32 cellular contexts compared by ENCODE assay signal in the genomic region with DNA sequence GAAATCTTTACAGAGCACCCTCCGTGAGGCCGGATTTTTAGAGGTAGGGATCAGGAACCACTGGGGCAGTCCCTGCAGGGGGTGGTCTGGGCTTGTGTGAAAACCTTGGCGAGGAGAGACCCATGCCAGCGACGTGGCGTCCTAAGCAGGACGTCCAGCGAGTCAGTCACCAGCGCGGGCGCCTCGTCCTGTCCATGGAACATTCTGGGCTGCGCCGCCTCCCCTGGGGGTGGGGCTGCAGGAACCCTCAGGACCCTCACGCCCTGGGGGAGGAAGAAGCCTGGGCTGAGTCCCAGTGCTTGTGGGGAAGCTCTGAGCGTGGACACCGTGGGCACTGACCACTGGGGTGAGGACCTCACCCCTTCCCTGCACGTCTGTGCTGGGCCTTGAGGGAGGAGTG. TPM values are rescaled to one million over a fixed set of nuclear protein-coding genes. Genes with fewer than 3 reads are reported as not detected.
"Had no signal": no experiment of that assay in that cellular context is flagged by ENCODE, and none has a peak within 500 bp of the region (broad histone marks: within the 10 kb centered on the region; RNA-seq: fewer than 3 reads in every experiment).

No MANE protein-coding gene starts in this region.

- H3K4me3 ChIP-seq: ascending aorta, cardiac muscle cell had no signal

- H3K4me3 Mint-ChIP-seq: activated CD4-positive, alpha-beta T cell treated with anti-CD3 and anti-CD28 coated beads, Interleukin-2, amount 10 ng/mL, durations not matched to agents 24 days and 14 days; activated CD8-positive, alpha-beta T cell treated with anti-CD3 and anti-CD28 coated beads for 36 hours; activated naive CD8-positive, alpha-beta T cell treated with anti-CD3 and anti-CD28 coated beads for 36 hours; activated T-cell treated with anti-CD3 and anti-CD28 coated beads, Interleukin-2, amount 50 U/mL, for 72 hours; activated T-helper 17 cell treated with anti-CD3 and anti-CD28 coated beads, Interleukin-2, amount 50 U/mL, for 72 hours had no signal

- H3K27me3 ChIP-seq: ascending aorta, cardiac muscle cell had no signal

- H3K36me3 ChIP-seq: ascending aorta, cardiac muscle cell, WERI-Rb-1 had no signal

- H3K4me1 Mint-ChIP-seq: activated CD4-positive, alpha-beta T cell treated with anti-CD3 and anti-CD28 coated beads, Interleukin-2, amount 10 ng/mL, durations not matched to agents 24 days and 14 days; activated naive CD8-positive, alpha-beta T cell treated with anti-CD3 and anti-CD28 coated beads for 36 hours had no signal

- H3K27ac ChIP-seq: ascending aorta, cardiac muscle cell, WERI-Rb-1 had no signal

- H3K9me3 ChIP-seq: ascending aorta had no signal

- H3K36me3 Mint-ChIP-seq: activated naive CD8-positive, alpha-beta T cell treated with anti-CD3 and anti-CD28 coated beads for 36 hours had no signal

- ATAC-seq: activated CD8-positive, alpha-beta T cell treated with anti-CD3 and anti-CD28 coated beads for 36 hours; activated T-cell treated with anti-CD3 and anti-CD28 coated beads, Interleukin-2, amount 50 U/mL, for 72 hours; activated T-helper 17 cell treated with anti-CD3 and anti-CD28 coated beads, Interleukin-2, amount 50 U/mL, for 72 hours had no signal

- H3K4me1 ChIP-seq: ascending aorta had no signal

- H3K9me3 Mint-ChIP-seq: activated CD4-positive, alpha-beta T cell treated with anti-CD3 and anti-CD28 coated beads, Interleukin-2, amount 10 ng/mL, durations not matched to agents 24 days and 14 days had no signal

- DNase-seq: activated CD4-positive, alpha-beta T cell treated with anti-CD3 and anti-CD28 coated beads, Interleukin-2, amount 10 ng/mL, durations not matched to agents 24 days and 14 days; activated CD4-positive, alpha-beta T cell treated with anti-CD3 and anti-CD28 coated beads, Interleukin-2, amount 50 U/mL, for 4 hours; activated CD8-positive, alpha-beta T cell treated with anti-CD3 and anti-CD28 coated beads for 36 hours; activated effector memory CD4-positive, alpha-beta T cell treated with anti-CD3 and anti-CD28 coated beads, Interleukin-2, amount 50 U/mL, for 16 hours; activated naive CD4-positive, alpha-beta T cell; activated naive CD4-positive, alpha-beta T cell treated with anti-CD3 and anti-CD28 coated beads, Interleukin-2, amount 50 U/mL, for 16 hours; activated naive CD8-positive, alpha-beta T cell treated with anti-CD3 and anti-CD28 coated beads for 36 hours; activated T-cell treated with anti-CD3 and anti-CD28 coated beads, Interleukin-2, amount 50 U/mL, for 1 hour; activated T-cell treated with anti-CD3 and anti-CD28 coated beads, Interleukin-2, amount 50 U/mL, for 72 hours; amygdala; NCI-H1092 treated with DMSO at 0.1 percent for 48 hours; NCI-H1417; NCI-H146; NCI-H187; NCI-H2029 treated with DMSO at 0.1 percent for 48 hours; NCI-H2107; NCI-H2171; NCI-H510A; NCI-H526; NCI-H748 treated with DMSO at 0.1 percent for 48 hours; NK-92 treated with Interleukin-12 subunit alpha and Interleukin-12 subunit beta, amount 100 ng/mL, for 24 hours; OCI-M1; Right ventricle myocardium superior; SW 1271; T-helper 1 cell; T1000; WERI-Rb-1 had no signal

- H3K27ac Mint-ChIP-seq: activated CD4-positive, alpha-beta T cell treated with anti-CD3 and anti-CD28 coated beads, Interleukin-2, amount 10 ng/mL, durations not matched to agents 24 days and 14 days; activated CD8-positive, alpha-beta T cell treated with anti-CD3 and anti-CD28 coated beads for 36 hours; activated naive CD8-positive, alpha-beta T cell treated with anti-CD3 and anti-CD28 coated beads for 36 hours; activated T-cell treated with anti-CD3 and anti-CD28 coated beads, Interleukin-2, amount 50 U/mL, for 72 hours; activated T-helper 17 cell treated with anti-CD3 and anti-CD28 coated beads, Interleukin-2, amount 50 U/mL, for 72 hours had no signal

RNA-seq across cellular contexts. Expression of gene DACT2, which starts 25.7 kb away (rescaled TPM):
- total RNA-seq: activated CD8-positive, alpha-beta memory T cell treated with anti-CD3 and anti-CD28 coated beads for 36 hours; activated CD8-positive, alpha-beta T cell treated with anti-CD3 and anti-CD28 coated beads for 36 hours; activated naive CD8-positive, alpha-beta T cell treated with anti-CD3 and anti-CD28 coated beads for 36 hours; ascending aorta; M059J had no signal
